ENCODE assay signal across 8 cellular contexts in the genomic region with DNA sequence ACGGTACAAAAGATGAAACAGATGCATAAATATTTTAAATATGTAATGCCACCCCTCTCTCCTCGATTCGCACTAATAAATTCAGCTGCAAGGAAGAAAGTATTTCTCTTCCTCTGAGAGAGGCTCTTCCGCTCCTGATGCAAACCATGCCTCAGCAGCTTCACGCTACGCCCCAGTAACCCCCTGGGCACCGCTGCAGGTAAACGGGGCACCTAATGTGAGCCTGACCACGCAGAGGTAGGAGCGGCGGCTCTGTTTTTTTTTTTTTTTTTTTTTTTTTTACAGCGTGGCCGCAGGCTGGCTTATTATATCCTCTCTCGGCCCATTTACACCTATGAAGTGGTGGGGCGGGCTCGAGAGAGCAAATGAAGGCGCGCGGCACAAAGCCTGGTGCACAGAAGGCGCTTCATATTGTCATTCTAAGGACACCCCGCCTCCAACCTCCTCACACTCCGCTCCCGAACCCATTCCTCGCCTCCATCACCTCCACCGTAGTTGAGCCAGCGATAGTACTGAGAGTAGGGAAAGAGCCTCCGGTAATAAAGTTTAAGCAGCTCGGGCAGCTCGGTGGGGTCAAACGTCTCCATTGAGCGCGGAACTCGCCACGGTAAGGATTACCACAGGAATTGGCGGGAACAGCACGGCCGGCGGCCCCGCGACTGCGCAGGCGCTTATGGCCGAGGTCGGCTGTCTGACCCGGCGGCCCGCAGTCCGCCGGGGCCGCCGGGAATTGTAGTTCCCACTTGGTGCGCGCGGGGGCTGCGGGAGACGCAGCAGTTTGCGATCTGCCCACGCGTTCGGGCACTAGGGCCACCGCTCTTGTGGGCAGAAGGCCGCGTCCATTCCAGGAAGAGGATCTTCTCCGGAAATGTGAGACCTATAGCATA. TPM values are rescaled to one million over a fixed set of nuclear protein-coding genes. Genes with fewer than 3 reads are reported as not detected.
DNase-seq lines count a peak whose midpoint lies in the region; ATAC-seq and TF ChIP-seq lines count a peak whose summit lies in the region.

A gene (minus strand): TSS at position 612 of the 887 bp plus-strand sequence. CDS start 25 bp downstream, at position 587.

- no peaks in the 10 kb centered on the region for H3K36me3 ChIP-seq in CD8-positive, alpha-beta T cell (ENCODE audit: insufficient read depth, low read length)
- H3K36me3 ChIP-seq in ectodermal cell (ENCODE audit: control insufficient read depth, insufficient read depth, low read length): peaks cover 6% of the 10 kb centered on the region

- H3K4me1 Mint-ChIP-seq in CD8-positive, alpha-beta T cell (ENCODE audit: low read depth): peaks cover 22% of the 10 kb centered on the region
- H3K4me1 Mint-ChIP-seq in activated CD4-positive, alpha-beta memory T cell treated with anti-CD3 and anti-CD28 coated beads, Interleukin-2, amount 10 ng/mL, durations not matched to agents 7 days and 5 days: peaks cover 50% of the 10 kb centered on the region

- peak within 1 kb of the TSS; percentile 86 for H3K27ac Mint-ChIP-seq in CD8-positive, alpha-beta T cell
- peak within 1 kb of the TSS; percentile 97 for H3K27ac Mint-ChIP-seq in activated CD4-positive, alpha-beta memory T cell treated with anti-CD3 and anti-CD28 coated beads, Interleukin-2, amount 10 ng/mL, durations not matched to agents 7 days and 5 days

- POLR2A ChIA-PET in CD8-positive, alpha-beta T cell (lab: Charles Lee): interaction anchor here (0.6 to 1.1 kb wide), 7 partner anchors 27 to 1824 kb away, joined by 3 to 7 read pairs (median 4); a partner anchor contains a TSS
- POLR2A ChIA-PET in activated CD4-positive, alpha-beta memory T cell treated with anti-CD3 and anti-CD28 coated beads, Interleukin-2, amount 10 ng/mL, durations not matched to agents 7 days and 5 days (lab: Charles Lee): interaction anchor here (0.5 to 7.9 kb wide), 21 partner anchors 9 to 477 kb away, joined by 3 to 72 read pairs (median 4); a partner anchor contains a TSS

- peaks cover 31% of the 10 kb centered on the region for H3K36me3 Mint-ChIP-seq in CD8-positive, alpha-beta T cell
- peaks cover 43% of the 10 kb centered on the region for H3K36me3 Mint-ChIP-seq in activated CD4-positive, alpha-beta memory T cell treated with anti-CD3 and anti-CD28 coated beads, Interleukin-2, amount 10 ng/mL, durations not matched to agents 7 days and 5 days (ENCODE audit: low read depth)

- CTCF ChIA-PET in CD8-positive, alpha-beta T cell (lab: Charles Lee): interaction anchor here (0.5 kb wide), 1 partner anchor 636 kb away, joined by 3 read pairs; no protein-coding TSS in a partner anchor
- CTCF ChIA-PET in activated CD4-positive, alpha-beta memory T cell treated with anti-CD3 and anti-CD28 coated beads, Interleukin-2, amount 10 ng/mL, durations not matched to agents 7 days and 5 days (lab: Charles Lee): interaction anchor here (0.7 to 3.0 kb wide), 10 partner anchors 9 to 424 kb away, joined by 3 to 9 read pairs (median 4); a partner anchor contains a TSS

- WGBS in ectodermal cell, 2 experiments: 1% methylated on average over 62 to 63 of the region's 64 CpGs

- TF ChIP-seq CTCF in CD8-positive, alpha-beta T cell (IDR thresholded peaks at IDR 0.05): peak; percentile 23
- TF ChIP-seq CTCF in HL-60 (IDR thresholded peaks at IDR 0.05; ENCODE audit: insufficient read depth, low read length): no peak

- H3K27me3 ChIP-seq in CD8-positive, alpha-beta T cell (ENCODE audit: insufficient read depth, low read length): no peaks in the 10 kb centered on the region
- no peaks in the 10 kb centered on the region for H3K27me3 ChIP-seq in HL-60 (ENCODE audit: insufficient read depth, poor library complexity, severe bottlenecking)
- H3K27me3 ChIP-seq in ectodermal cell (ENCODE audit: control insufficient read depth, insufficient read depth, low read length, poor library complexity, severe bottlenecking): no peaks in the 10 kb centered on the region

- H3K27me3 Mint-ChIP-seq in CD8-positive, alpha-beta T cell (ENCODE audit: low read depth): no peaks in the 10 kb centered on the region
- H3K27me3 Mint-ChIP-seq in activated CD4-positive, alpha-beta memory T cell treated with anti-CD3 and anti-CD28 coated beads, Interleukin-2, amount 10 ng/mL, durations not matched to agents 7 days and 5 days: no peaks in the 10 kb centered on the region

- H3K4me3 Mint-ChIP-seq in CD8-positive, alpha-beta T cell: peak within 1 kb of the TSS; percentile 97
- peak within 1 kb of the TSS; percentile 99 for H3K4me3 Mint-ChIP-seq in activated CD4-positive, alpha-beta memory T cell treated with anti-CD3 and anti-CD28 coated beads, Interleukin-2, amount 10 ng/mL, durations not matched to agents 7 days and 5 days

- no peaks in the 10 kb centered on the region for H3K9me3 Mint-ChIP-seq in CD8-positive, alpha-beta T cell
- no peaks in the 10 kb centered on the region for H3K9me3 Mint-ChIP-seq in activated CD4-positive, alpha-beta memory T cell treated with anti-CD3 and anti-CD28 coated beads, Interleukin-2, amount 10 ng/mL, durations not matched to agents 7 days and 5 days

- intact Hi-C loops in CD8-positive, alpha-beta T cell (cut with DNase I, micrococcal nuclease): loop anchor here (1.0 to 2.0 kb wide), 5 partner anchors 27 to 311 kb away; a partner anchor contains a TSS

- H3K4me1 ChIP-seq in CD8-positive, alpha-beta T cell (ENCODE audit: insufficient read depth, low read length): peaks cover 11% of the 10 kb centered on the region
- H3K4me1 ChIP-seq in ectodermal cell (ENCODE audit: control insufficient read depth, insufficient read depth, low read length): no peaks in the 10 kb centered on the region

- ATAC-seq in CD8-positive, alpha-beta T cell: peak; percentile 81
- ATAC-seq in GM19463 (IDR thresholded peaks at IDR 0.05; ENCODE audit: unreplicated experiment): peak; percentile 76

- H3K9me3 ChIP-seq in CD8-positive, alpha-beta T cell (ENCODE audit: low read length): no peaks in the 10 kb centered on the region
- H3K9me3 ChIP-seq in ectodermal cell (ENCODE audit: control insufficient read depth, low read length): no peaks in the 10 kb centered on the region

- peak within 1 kb of the TSS; percentile 99 for H3K4me3 ChIP-seq in CD8-positive, alpha-beta T cell (ENCODE audit: low read depth, low read length)
- H3K4me3 ChIP-seq in HL-60 (replicated peaks; ENCODE audit: insufficient read depth, low read length) (peak within 1 kb of the TSS; percentile 46), ectodermal cell (ENCODE audit: insufficient read depth, low read depth, low read length) (peak within 1 kb of the TSS; percentile 70)

- DNase-seq in CD8-positive, alpha-beta T cell: peak; percentile 58 to 88 (median 77)
- DNase-seq in HL-60 (ENCODE audit: low read depth in 1 of 2, low spot score in 1 of 2) (peak; percentile 75 to 91), NCI-H82 (lab: John Stamatoyannopoulos, UW) (peak; percentile 96), lung microvascular endothelial cell (ENCODE audit: low read depth in 2 of 2) (peak; percentile 82 to 85)
- peak; percentile 89 for DNase-seq in activated CD4-positive, alpha-beta memory T cell treated with anti-CD3 and anti-CD28 coated beads, Interleukin-2, amount 10 ng/mL, durations not matched to agents 7 days and 5 days
- DNase-seq in stimulated activated CD4-positive, alpha-beta T cell treated with anti-CD3 and anti-CD28 coated beads, TNF-alpha, amount 100 ng/mL, for 24 hours (ENCODE audit: low read depth in 3 of 3): peak; percentile 73 to 91 (median 75)

- peak within 1 kb of the TSS; percentile 71 for H3K27ac ChIP-seq in CD8-positive, alpha-beta T cell (ENCODE audit: low read depth, low read length)
- H3K27ac ChIP-seq in HL-60 (replicated peaks) (peak within 1 kb of the TSS; percentile 99), ectodermal cell (ENCODE audit: insufficient read depth, low read depth, low read length, poor library complexity, severe bottlenecking) (peak within 1 kb of the TSS; percentile 93)

RNA-seq across cellular contexts. Expression of the gene that starts here (rescaled TPM):
- total RNA-seq in CD8-positive, alpha-beta T cell: 1 to 10 TPM; 5.0 to 5.8 TPM
- total RNA-seq in activated CD4-positive, alpha-beta memory T cell treated with anti-CD3 and anti-CD28 coated beads, Interleukin-2, amount 10 ng/mL, durations not matched to agents 7 days and 5 days: 10 to 100 TPM; 45.0 to 46.2 TPM
- 92.9 TPM for polyA plus RNA-seq in ectodermal cell (2013, experiment 1 of 4)
- 105 TPM for polyA plus RNA-seq in ectodermal cell (2013, experiment 2 of 4)
- polyA plus RNA-seq in ectodermal cell (2013, experiment 3 of 4): 81.7 TPM
- 77.1 TPM for polyA plus RNA-seq in ectodermal cell (2013, experiment 4 of 4)
- 2.6 and 5.9 TPM in 2 replicates for total RNA-seq in lung microvascular endothelial cell

Comparison
In these comparisons a context has a peak if more than half of its experiments do, and no peak if none do; other contexts are left out.
1. Peak in every context shown above with its lines: DNase-seq, ATAC-seq, H3K4me3 ChIP-seq and H3K27ac ChIP-seq.
2. H3K4me3 ChIP-seq: peak in every context shown above with its lines; median percentile 99 in CD8-positive, alpha-beta T cell; 70 in ectodermal cell; 46 in HL-60.